ENCODE assay signal across 8 cellular contexts in the genomic region with DNA sequence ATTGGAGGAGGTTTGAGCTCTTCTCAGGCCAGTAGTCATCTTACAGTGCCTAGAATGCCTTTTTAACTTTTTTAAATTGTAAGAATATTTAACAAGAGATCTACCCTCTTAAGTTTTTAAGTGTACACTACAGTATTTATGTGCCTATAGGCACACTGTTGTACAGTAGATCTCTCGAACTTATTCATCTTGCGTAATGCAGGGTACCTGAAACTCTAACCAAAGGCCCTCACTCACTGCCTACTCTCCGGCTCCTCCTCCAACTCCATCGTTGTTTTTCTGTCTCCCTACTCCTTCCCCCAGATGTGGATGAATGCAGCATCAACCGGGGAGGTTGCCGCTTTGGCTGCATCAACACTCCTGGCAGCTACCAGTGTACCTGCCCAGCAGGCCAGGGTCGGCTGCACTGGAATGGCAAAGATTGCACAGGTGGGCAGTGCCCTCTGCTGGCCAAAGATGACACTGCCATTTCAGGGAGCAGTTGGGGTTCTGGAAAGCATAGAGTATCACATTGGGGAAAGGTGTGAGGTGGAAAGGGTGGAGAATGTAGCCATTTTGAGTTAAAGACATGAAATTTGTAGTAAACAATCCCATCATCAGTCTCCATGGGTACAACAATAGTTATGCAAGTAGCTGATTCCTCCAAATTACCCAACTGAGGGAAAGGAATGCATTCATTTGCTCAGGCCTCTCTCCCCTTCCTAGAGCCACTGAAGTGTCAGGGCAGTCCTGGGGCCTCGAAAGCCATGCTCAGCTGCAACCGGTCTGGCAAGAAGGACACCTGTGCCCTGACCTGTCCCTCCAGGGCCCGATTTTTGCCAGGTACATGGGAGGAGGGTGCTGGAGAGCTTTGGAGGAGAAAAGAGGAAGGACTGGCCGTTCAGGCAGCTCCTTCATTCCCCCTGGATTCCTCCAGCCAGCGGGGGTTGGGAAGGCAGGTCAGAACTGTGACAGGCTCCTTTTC. TPM values are rescaled to one million over a fixed set of nuclear protein-coding genes. Genes with fewer than 3 reads are reported as not detected.
DNase-seq lines count a peak whose midpoint lies in the region; ATAC-seq and TF ChIP-seq lines count a peak whose summit lies in the region.

No MANE protein-coding gene starts in this region.

- TF ChIP-seq CTCF in AG09319 (IDR thresholded peaks at IDR 0.05; ENCODE audit: low read depth, low read length): peak; percentile 98

- H3K4me1 Mint-ChIP-seq in central memory CD8-positive, alpha-beta T cell: peaks cover 7% of the 10 kb centered on the region

- no peaks in the 10 kb centered on the region for H3K27me3 Mint-ChIP-seq in central memory CD8-positive, alpha-beta T cell

- H3K36me3 Mint-ChIP-seq in central memory CD8-positive, alpha-beta T cell (ENCODE audit: insufficient read depth): no peaks in the 10 kb centered on the region

- H3K27ac Mint-ChIP-seq in central memory CD8-positive, alpha-beta T cell (ENCODE audit: low read depth): no peak overlapping the region

- peak; percentile 49 for ATAC-seq in GM19351 (IDR thresholded peaks at IDR 0.05; ENCODE audit: unreplicated experiment)
- ATAC-seq in central memory CD8-positive, alpha-beta T cell (replicated peaks; ENCODE audit: extremely low read depth, poor library complexity, severe bottlenecking): peak; percentile 46
- peak; percentile 97 for ATAC-seq in left lobe of liver
- ATAC-seq in GM18870 (IDR thresholded peaks at IDR 0.05; ENCODE audit: unreplicated experiment): no peak

- no peak overlapping the region for H3K4me3 Mint-ChIP-seq in central memory CD8-positive, alpha-beta T cell

- no peaks in the 10 kb centered on the region for H3K9me3 Mint-ChIP-seq in central memory CD8-positive, alpha-beta T cell

- no peak for DNase-seq in AG09319 (ENCODE audit: extremely low read depth, low read depth)
- peak; percentile 55 for DNase-seq in NCI-H2171 treated with DMSO at 0.1 percent for 48 hours (lab: John Stamatoyannopoulos, UW)
- peak; percentile 63 for DNase-seq in activated CD4-positive, alpha-beta T cell treated with anti-CD3 and anti-CD28 coated beads for 1 hour
- peak; percentile 51 to 68 for DNase-seq in central memory CD8-positive, alpha-beta T cell (ENCODE audit: low spot score in 2 of 2)
- peak; percentile 79 for DNase-seq in left lobe of liver (ENCODE audit: low spot score)
- peak; percentile 53 to 72 for DNase-seq in stimulated activated CD4-positive, alpha-beta T cell treated with anti-CD3 and anti-CD28 coated beads, Interleukin-4, amount 100 ng/mL, for 4 hours

RNA-seq across cellular contexts. Expression of a gene that starts 18.4 kb away (rescaled TPM):
- total RNA-seq in left lobe of liver: 20.1 TPM

RNA-seq across cellular contexts. Expression of a gene that starts 27.4 kb away (rescaled TPM):
- 0.03 TPM for total RNA-seq in left lobe of liver

RNA-seq across cellular contexts. Expression of a gene that starts 56.5 kb away (rescaled TPM):
- 1.5 TPM for total RNA-seq in left lobe of liver
